Comparison of ENCODE assay signal across 6 cellular contexts in genomic region chr3:164453695-164454094, GRCh38.
"Had no signal": no experiment of that assay in that cellular context is flagged by ENCODE, and none has a peak within 500 bp of the region (broad histone marks: within the 10 kb centered on the region; RNA-seq: fewer than 3 reads in every experiment).

No MANE protein-coding gene starts in this region.

- H3K9me3 ChIP-seq: HAP-1 had no signal

- H3K4me3 ChIP-seq: GM23338, HAP-1 had no signal

- H2AFZ ChIP-seq: GM23338 had no signal

- H3K36me3 ChIP-seq: HAP-1 had no signal

- H3K27ac Mint-ChIP-seq: GM23338, HFFc6, IgD-negative memory B cell had no signal

- H3K27ac ChIP-seq: HL-60 had no signal

- DNase-seq: HFFc6, KBM-7 had no signal

- H3K4me2 ChIP-seq: GM23338 had no signal

- H3K27me3 Mint-ChIP-seq: IgD-negative memory B cell had no signal

- H3K4me3 Mint-ChIP-seq: GM23338, HFFc6, IgD-negative memory B cell had no signal

- H3K4me1 ChIP-seq: HAP-1 had no signal
